Comparison of ENCODE assay signal across 2 cellular contexts in genomic region chr1:160658162-160658955, GRCh38.
TF ChIP-seq lines count a peak whose summit lies in the region.

No MANE protein-coding gene starts in this region.

TF ChIP-seq in GM23338, 12 proteins besides CTCF, POLR2A, EP300 and RAD21:
- TF ChIP-seq NANOG (IDR thresholded peaks at IDR 0.05; ENCODE audit: borderline replicate concordance) (no peak), CREB1 (CRISPR knock-in tag; IDR thresholded peaks at IDR 0.05; ENCODE audit: low read depth) (no peak), ZNF462 (CRISPR knock-in tag; IDR thresholded peaks at IDR 0.05) (no peak)

TF ChIP-seq in H1, 55 proteins besides CTCF, POLR2A, EP300 and RAD21:
- TF ChIP-seq CBX8 (IDR thresholded peaks at IDR 0.05; ENCODE audit: borderline replicate concordance, low read depth, low read length) (no peak), YY1 (IDR thresholded peaks at IDR 0.05; ENCODE audit: low read depth, low read length) (no peak), ATF3 (IDR thresholded peaks at IDR 0.05; ENCODE audit: insufficient read depth, low read depth, low read length) (no peak), POU5F1 (IDR thresholded peaks at IDR 0.05; ENCODE audit: low read depth, low read length) (no peak), KDM4A (IDR thresholded peaks at IDR 0.05; ENCODE audit: low read depth, low read length, severe bottlenecking) (no peak), JUND (IDR thresholded peaks at IDR 0.05; ENCODE audit: low read length) (no peak), ASH2L (IDR thresholded peaks at IDR 0.05; ENCODE audit: low read length) (no peak), GTF2F1 (IDR thresholded peaks at IDR 0.05; ENCODE audit: borderline replicate concordance, low read depth, low read length) (no peak), TEAD4 (IDR thresholded peaks at IDR 0.05; ENCODE audit: low read depth, low read length) (no peak), HDAC6 (IDR thresholded peaks at IDR 0.05; ENCODE audit: low read depth, low read length) (no peak), ATF2 (IDR thresholded peaks at IDR 0.05; ENCODE audit: low read length) (no peak), SP4 (IDR thresholded peaks at IDR 0.05; ENCODE audit: low read length) (no peak), NRF1 (IDR thresholded peaks at IDR 0.05; ENCODE audit: low read depth, low read length) (no peak), CHD1 (IDR thresholded peaks at IDR 0.05; ENCODE audit: low read depth, low read length) (no peak), PHF8 (conservative IDR thresholded peaks at IDR 0.05; ENCODE audit: low read depth, low read length) (no peak), SP1 (IDR thresholded peaks at IDR 0.05; ENCODE audit: low read depth, low read length) (no peak)
